Comparison of ENCODE assay signal across 13 cellular contexts in genomic region chr6:18216411-18216810, GRCh38. TPM values are rescaled to one million over a fixed set of nuclear protein-coding genes. Genes with fewer than 3 reads are reported as not detected.
A peak's percentile ranks its signal among the peaks of the same experiment; 100 is the strongest.
DNase-seq lines count a peak whose midpoint lies in the region; ATAC-seq and TF ChIP-seq lines count a peak whose summit lies in the region.
"Had no signal": no experiment of that assay in that cellular context is flagged by ENCODE, and none has a peak within 500 bp of the region (broad histone marks: within the 10 kb centered on the region; RNA-seq: fewer than 3 reads in every experiment).

No MANE protein-coding gene starts in this region.

- H3K27me3 ChIP-seq in dorsolateral prefrontal cortex (no peaks in the 10 kb centered on the region), Caco-2 (replicated peaks; ENCODE audit: control insufficient read depth, insufficient read depth, low read length) (no peaks in the 10 kb centered on the region)

- H3K36me3 Mint-ChIP-seq in stimulated activated naive B cell treated with anti-CD40 and anti-IgM and Interleukin-4, amounts not matched to agents 10 μg/mL and 1 μg/mL and 100 μg/mL, for 72 hours = peaks cover 47 to 82% of the 10 kb centered on the region in 2 donors
- H3K36me3 Mint-ChIP-seq in Caco-2 (ENCODE audit: insufficient read depth, unreplicated experiment) = peaks cover 30% of the 10 kb centered on the region

- intact Hi-C loops in dorsolateral prefrontal cortex (cut with DNase I) (no loop called here), Caco-2 (cut with micrococcal nuclease; ENCODE audit: unreplicated experiment) (no loop called here)

- CTCF ChIA-PET in Caco-2 (lab: Charles Lee) = no interaction called here

- H3K4me3 ChIP-seq in dorsolateral prefrontal cortex = no peak overlapping the region
- no peak overlapping the region for H3K4me3 ChIP-seq in Caco-2 (ENCODE audit: low read depth, low read length)
- H3K4me3 ChIP-seq: HAP-1 had no signal

- H3K27ac ChIP-seq in dorsolateral prefrontal cortex = peak overlapping the region in 31 of 59 donors; percentile 6 to 86 (median 42)

- H3K27ac Mint-ChIP-seq in stimulated activated naive B cell treated with anti-CD40 and anti-IgM and Interleukin-4, amounts not matched to agents 10 μg/mL and 1 μg/mL and 100 μg/mL, for 72 hours = peak overlapping the region; percentile 26
- no peak overlapping the region for H3K27ac Mint-ChIP-seq in Caco-2 (ENCODE audit: unreplicated experiment)
- H3K27ac Mint-ChIP-seq: activated CD4-positive, alpha-beta memory T cell treated with anti-CD3 and anti-CD28 coated beads, Interleukin-2, amount 10 ng/mL, durations not matched to agents 7 days and 5 days; activated naive CD4-positive, alpha-beta T cell treated with anti-CD3 and anti-CD28 coated beads, Interleukin-2, amount 50 U/mL, for 24 hours; T-helper 1 cell treated with Interleukin-12 subunit alpha and Interleukin-12 subunit beta and Interleukin-4 antibody, amounts not matched to agents 30 μg/mL and 1 μg/mL, for 36 hours had no signal

- no peak for TF ChIP-seq CTCF in GM13976 (IDR thresholded peaks at IDR 0.05; ENCODE audit: borderline replicate concordance, control extremely low read depth, extremely low read depth, insufficient read depth, missing control alignments)
- no peak for TF ChIP-seq CTCF in dorsolateral prefrontal cortex (IDR thresholded peaks at IDR 0.05 in 54 of 56, conservative IDR thresholded peaks at IDR 0.05 in 2 of 56; ENCODE audit: low read depth in 1 of 56, partially characterized antibody in 56 of 56)
- no peak for TF ChIP-seq CTCF in Caco-2 (IDR thresholded peaks at IDR 0.05; ENCODE audit: insufficient read depth in 1 of 2, low read depth in 1 of 2, low read length in 1 of 2, severe bottlenecking in 1 of 2, unreplicated experiment in 1 of 2)

- BruUV-seq in Caco-2 (replicated peaks; lab: Mats Ljungman, UMichigan) = no TSS peak

- peaks cover 0 to 3% of the 10 kb centered on the region in 2 donors for H3K9me3 Mint-ChIP-seq in stimulated activated naive B cell treated with anti-CD40 and anti-IgM and Interleukin-4, amounts not matched to agents 10 μg/mL and 1 μg/mL and 100 μg/mL, for 72 hours
- H3K9me3 Mint-ChIP-seq in Caco-2 (ENCODE audit: unreplicated experiment) = no peaks in the 10 kb centered on the region
- H3K9me3 Mint-ChIP-seq: activated CD4-positive, alpha-beta memory T cell treated with anti-CD3 and anti-CD28 coated beads, Interleukin-2, amount 10 ng/mL, durations not matched to agents 7 days and 5 days; activated naive CD4-positive, alpha-beta T cell treated with anti-CD3 and anti-CD28 coated beads, Interleukin-2, amount 50 U/mL, for 24 hours; T-helper 1 cell treated with Interleukin-12 subunit alpha and Interleukin-12 subunit beta and Interleukin-4 antibody, amounts not matched to agents 30 μg/mL and 1 μg/mL, for 36 hours had no signal

- H3K4me1 ChIP-seq in Caco-2 = no peaks in the 10 kb centered on the region
- H3K4me1 ChIP-seq: HAP-1 had no signal

- no peaks in the 10 kb centered on the region for H3K36me3 ChIP-seq in Caco-2 (ENCODE audit: control insufficient read depth, insufficient read depth, low read length)

- ATAC-seq in stimulated activated naive B cell treated with anti-CD40 and anti-IgM and Interleukin-4, amounts not matched to agents 10 μg/mL and 1 μg/mL and 100 μg/mL, for 72 hours (replicated peaks) = peak; percentile 38 to 52

- no peaks in the 10 kb centered on the region for H3K9me3 ChIP-seq in Caco-2
- H3K9me3 ChIP-seq: HAP-1 had no signal

- DNase-seq in GM13976 (ENCODE audit: low spot score) (peak; percentile 30), LHCN-M2 (ENCODE audit: low read depth) (peak; percentile 90), dorsolateral prefrontal cortex (no peak), Caco-2 (no peak), cortex of kidney (lab: John Stamatoyannopoulos, UW) (no peak)
- DNase-seq in stimulated activated naive B cell treated with anti-CD40 and anti-IgM and Interleukin-4, amounts not matched to agents 10 μg/mL and 1 μg/mL and 100 μg/mL, for 72 hours = no peak
- no peak for DNase-seq in effector CD4-positive, alpha-beta T cell
- DNase-seq: activated CD4-positive, alpha-beta memory T cell treated with anti-CD3 and anti-CD28 coated beads, Interleukin-2, amount 10 ng/mL, durations not matched to agents 7 days and 5 days; NCI-H1105; stimulated activated CD4-positive, alpha-beta T cell treated with anti-CD3 and anti-CD28 coated beads, Interleukin-4, amount 100 ng/mL, for 1 hour had no signal

- POLR2A ChIA-PET in Caco-2 (lab: Charles Lee) = no interaction called here

- H3K4me1 Mint-ChIP-seq in stimulated activated naive B cell treated with anti-CD40 and anti-IgM and Interleukin-4, amounts not matched to agents 10 μg/mL and 1 μg/mL and 100 μg/mL, for 72 hours = peaks cover 34 to 52% of the 10 kb centered on the region in 2 donors
- H3K4me1 Mint-ChIP-seq in Caco-2 (ENCODE audit: low read depth, unreplicated experiment) = no peaks in the 10 kb centered on the region

- H3K27me3 Mint-ChIP-seq in stimulated activated naive B cell treated with anti-CD40 and anti-IgM and Interleukin-4, amounts not matched to agents 10 μg/mL and 1 μg/mL and 100 μg/mL, for 72 hours = no peaks in the 10 kb centered on the region
- H3K27me3 Mint-ChIP-seq in Caco-2 (ENCODE audit: insufficient read depth, unreplicated experiment) = no peaks in the 10 kb centered on the region
- H3K27me3 Mint-ChIP-seq: activated CD4-positive, alpha-beta memory T cell treated with anti-CD3 and anti-CD28 coated beads, Interleukin-2, amount 10 ng/mL, durations not matched to agents 7 days and 5 days; activated naive CD4-positive, alpha-beta T cell treated with anti-CD3 and anti-CD28 coated beads, Interleukin-2, amount 50 U/mL, for 24 hours had no signal

- H3K4me3 Mint-ChIP-seq in stimulated activated naive B cell treated with anti-CD40 and anti-IgM and Interleukin-4, amounts not matched to agents 10 μg/mL and 1 μg/mL and 100 μg/mL, for 72 hours = peak overlapping the region; percentile 44 to 51
- no peak overlapping the region for H3K4me3 Mint-ChIP-seq in Caco-2 (ENCODE audit: unreplicated experiment)
- H3K4me3 Mint-ChIP-seq: activated CD4-positive, alpha-beta memory T cell treated with anti-CD3 and anti-CD28 coated beads, Interleukin-2, amount 10 ng/mL, durations not matched to agents 7 days and 5 days; activated naive CD4-positive, alpha-beta T cell treated with anti-CD3 and anti-CD28 coated beads, Interleukin-2, amount 50 U/mL, for 24 hours; T-helper 1 cell treated with Interleukin-12 subunit alpha and Interleukin-12 subunit beta and Interleukin-4 antibody, amounts not matched to agents 30 μg/mL and 1 μg/mL, for 36 hours had no signal

- in situ Hi-C loops in GM13976 (cut with MboI; ENCODE audit: low sequenced_read_pairs, unreplicated experiment) = loop anchor here (5.0 kb wide), 1 partner anchor 41 kb away; no protein-coding TSS in a partner anchor

RNA-seq across cellular contexts. Expression of gene DEK, which starts 47.9 kb away (rescaled TPM):
- total RNA-seq in LHCN-M2 (2014; rRNA removed) (160 and 173 TPM in 2 replicates), dorsolateral prefrontal cortex (10 to 100 TPM; 37.6 to 70.7 (median 50.7) TPM), Caco-2 (2022) (170 and 171 TPM in 2 replicates)
- 66.1 TPM for polyA plus RNA-seq in LHCN-M2 (2012)

Comparison
In these comparisons a context has a peak if more than half of its experiments do, and no peak if none do; other contexts are left out.
1. DNase-seq: peak in GM13976 (single experiment) and LHCN-M2 (single experiment); none in dorsolateral prefrontal cortex (0 of 10), stimulated activated naive B cell treated with anti-CD40 and anti-IgM and Interleukin-4, amounts not matched to agents 10 μg/mL and 1 μg/mL and 100 μg/mL, for 72 hours (single experiment), Caco-2 (0 of 2), effector CD4-positive, alpha-beta T cell (single experiment) and cortex of kidney (single experiment).